23 cellular contexts compared by ENCODE assay signal in the genomic region with DNA sequence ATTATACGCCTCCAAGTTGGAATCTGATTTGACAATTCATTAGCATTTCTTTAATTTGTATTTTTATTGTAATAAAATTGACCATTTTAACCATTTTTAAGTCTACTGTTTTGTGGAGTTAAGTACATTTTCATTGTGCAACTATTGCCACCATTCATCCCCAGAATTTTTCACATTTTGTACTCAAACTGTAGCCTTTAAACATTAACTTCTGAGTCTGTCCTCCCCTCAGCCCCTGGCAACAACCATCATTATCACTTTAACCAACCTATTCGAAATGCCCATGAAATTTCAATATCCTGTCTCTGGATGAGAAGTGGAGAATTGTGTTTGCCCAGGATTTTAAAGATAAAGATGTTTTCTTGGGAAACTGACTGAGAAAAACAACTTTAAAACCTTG.
"Had no signal": no experiment of that assay in that cellular context is flagged by ENCODE, and none has a peak within 500 bp of the region (broad histone marks: within the 10 kb centered on the region; RNA-seq: fewer than 3 reads in every experiment).

No MANE protein-coding gene starts in this region.

- H3K4me3 Mint-ChIP-seq: effector memory CD8-positive, alpha-beta T cell; immature natural killer cell; mesothelial cell of epicardium; naive B cell; natural killer cell treated with Interleukin-12 subunit alpha and Interleukin-12 subunit beta and Interleukin-15 and Interleukin-18, amount 100 ng/mL, for 72 hours; neural crest cell; stimulated activated naive B cell treated with anti-CD40 and anti-IgM and Interleukin-4, amounts not matched to agents 10 μg/mL and 1 μg/mL and 100 μg/mL, for 72 hours; stimulated activated naive CD8-positive, alpha-beta T cell treated with anti-CD3 and anti-CD28 coated beads, Interleukin-15, Interleukin-2, amounts not matched to agents 100 ng/mL and 50 ng/mL, for 24 hours had no signal

- H3K36me3 ChIP-seq: neutrophil, prostate gland, spleen, transverse colon, upper lobe of right lung, uterus had no signal

- H3K27me3 Mint-ChIP-seq: effector memory CD8-positive, alpha-beta T cell; naive B cell; natural killer cell treated with Interleukin-12 subunit alpha and Interleukin-12 subunit beta and Interleukin-15 and Interleukin-18, amount 100 ng/mL, for 72 hours; stimulated activated naive B cell treated with anti-CD40 and anti-IgM and Interleukin-4, amounts not matched to agents 10 μg/mL and 1 μg/mL and 100 μg/mL, for 72 hours; stimulated activated naive CD8-positive, alpha-beta T cell treated with anti-CD3 and anti-CD28 coated beads, Interleukin-15, Interleukin-2, amounts not matched to agents 100 ng/mL and 50 ng/mL, for 24 hours had no signal

- H3K27ac Mint-ChIP-seq: effector memory CD8-positive, alpha-beta T cell; immature natural killer cell; mesothelial cell of epicardium; natural killer cell treated with Interleukin-12 subunit alpha and Interleukin-12 subunit beta and Interleukin-15 and Interleukin-18, amount 100 ng/mL, for 72 hours; stimulated activated naive B cell treated with anti-CD40 and anti-IgM and Interleukin-4, amounts not matched to agents 10 μg/mL and 1 μg/mL and 100 μg/mL, for 72 hours; stimulated activated naive CD8-positive, alpha-beta T cell treated with anti-CD3 and anti-CD28 coated beads, Interleukin-15, Interleukin-2, amounts not matched to agents 100 ng/mL and 50 ng/mL, for 24 hours had no signal

- H3K27ac ChIP-seq: neutrophil, parathyroid adenoma, prostate gland, skin epidermis, spleen, transverse colon, upper lobe of right lung, uterus had no signal

- H3K9me3 Mint-ChIP-seq: effector memory CD8-positive, alpha-beta T cell; immature natural killer cell; mesothelial cell of epicardium; naive B cell; natural killer cell treated with Interleukin-12 subunit alpha and Interleukin-12 subunit beta and Interleukin-15 and Interleukin-18, amount 100 ng/mL, for 72 hours; neural crest cell; stimulated activated naive B cell treated with anti-CD40 and anti-IgM and Interleukin-4, amounts not matched to agents 10 μg/mL and 1 μg/mL and 100 μg/mL, for 72 hours; stimulated activated naive CD8-positive, alpha-beta T cell treated with anti-CD3 and anti-CD28 coated beads, Interleukin-15, Interleukin-2, amounts not matched to agents 100 ng/mL and 50 ng/mL, for 24 hours had no signal

- H3K4me3 ChIP-seq: mucosa of descending colon, prostate gland, skin epidermis, spleen, transverse colon, upper lobe of right lung, uterus had no signal

- ATAC-seq: effector memory CD8-positive, alpha-beta T cell; mucosa of descending colon; natural killer cell treated with Interleukin-12 subunit alpha and Interleukin-12 subunit beta and Interleukin-15 and Interleukin-18, amount 100 ng/mL, for 72 hours; right cardiac atrium; stimulated activated naive B cell treated with anti-CD40 and anti-IgM and Interleukin-4, amounts not matched to agents 10 μg/mL and 1 μg/mL and 100 μg/mL, for 72 hours; upper lobe of right lung had no signal

- DNase-seq: cortex of kidney; effector memory CD8-positive, alpha-beta T cell; hypothalamus; immature natural killer cell; islet precursor cell; mesenchymal stem cell; mucosa of descending colon; naive B cell; right cardiac atrium; spleen; stimulated activated CD4-positive, alpha-beta T cell treated with anti-CD3 and anti-CD28 coated beads, Interleukin-4, amount 100 ng/mL, for 4 hours; stimulated activated naive B cell treated with anti-CD40 and anti-IgM and Interleukin-4, amounts not matched to agents 10 μg/mL and 1 μg/mL and 100 μg/mL, for 72 hours; transverse colon; upper lobe of right lung; uterus had no signal

- H3K36me3 Mint-ChIP-seq: mesothelial cell of epicardium; naive B cell; natural killer cell treated with Interleukin-12 subunit alpha and Interleukin-12 subunit beta and Interleukin-15 and Interleukin-18, amount 100 ng/mL, for 72 hours; stimulated activated naive B cell treated with anti-CD40 and anti-IgM and Interleukin-4, amounts not matched to agents 10 μg/mL and 1 μg/mL and 100 μg/mL, for 72 hours had no signal

- H3K27me3 ChIP-seq: neutrophil, spleen, transverse colon, upper lobe of right lung, uterus had no signal

- H3K4me1 ChIP-seq: parathyroid adenoma, prostate gland, spleen, uterus had no signal

- H3K9me3 ChIP-seq: mucosa of descending colon, neutrophil, prostate gland, spleen, transverse colon, upper lobe of right lung, uterus had no signal
